ENCODE assay signal across 26 cellular contexts in the genomic region with DNA sequence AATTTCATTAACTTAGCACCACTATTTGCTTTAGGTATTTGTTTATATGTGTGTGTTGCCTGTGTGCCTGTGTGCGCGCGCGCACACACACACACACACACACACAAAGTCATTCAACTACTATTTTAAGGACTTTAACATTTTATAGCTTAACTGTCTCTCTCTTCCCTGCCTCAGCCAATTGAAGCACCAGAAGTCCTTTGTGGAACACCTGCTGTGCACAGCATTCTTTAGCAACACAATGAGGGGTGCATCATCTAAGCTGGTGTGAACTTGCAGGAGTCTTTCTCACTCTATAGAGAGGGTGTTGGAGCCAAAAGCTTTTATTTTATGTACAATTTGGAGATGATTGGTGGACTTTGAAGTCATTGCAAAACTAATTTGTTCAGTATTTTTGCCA. TPM values are rescaled to one million over a fixed set of nuclear protein-coding genes. Genes with fewer than 3 reads are reported as not detected.
DNase-seq lines count a peak whose midpoint lies in the region; ATAC-seq, FAIRE-seq and TF ChIP-seq lines count a peak whose summit lies in the region.
"Had no signal": no experiment of that assay in that cellular context is flagged by ENCODE, and none has a peak within 500 bp of the region (broad histone marks: within the 10 kb centered on the region; RNA-seq: fewer than 3 reads in every experiment).

No MANE protein-coding gene starts in this region.

- no peaks in the 10 kb centered on the region for H3K79me1 ChIP-seq in H1 (ENCODE audit: low read depth, low read length)

- H3K4me1 ChIP-seq in HUES48 (ENCODE audit: control insufficient read depth, insufficient read depth, low read length) (peaks cover 38% of the 10 kb centered on the region), H1 (replicated peaks in 1 of 4; ENCODE audit: control insufficient read depth in 3 of 4, insufficient read depth in 4 of 4, low read length in 3 of 4) (peaks cover 0 to 7% (median 6%) of the 10 kb centered on the region in 4 experiments; a peak in 4 of 7 replicates)
- H3K4me1 ChIP-seq: BLaER1 had no signal

- H3K23ac ChIP-seq in H1 (ENCODE audit: insufficient read length), result no peak overlapping the region

- no peak overlapping the region for H3K56ac ChIP-seq in H1 (replicated peaks; ENCODE audit: insufficient read length, low read depth, low read length)

- ATAC-seq in HG03565 (IDR thresholded peaks at IDR 0.05; ENCODE audit: unreplicated experiment), result no peak
- no peak for ATAC-seq in HG02840 (IDR thresholded peaks at IDR 0.05; ENCODE audit: low FRiP score, unreplicated experiment)
- ATAC-seq: GM12878, SK-N-SH treated with all-trans-retinoic acid at 6 μM for 48 hours had no signal

- no peak for TF ChIP-seq EP300 in H1 (IDR thresholded peaks at IDR 0.05; ENCODE audit: borderline replicate concordance in 1 of 2, low read depth in 2 of 2, low read length in 2 of 2)

- H3K36me3 ChIP-seq in HUES48 (ENCODE audit: control insufficient read depth, insufficient read depth, low read length), result no peaks in the 10 kb centered on the region
- no peaks in the 10 kb centered on the region for H3K36me3 ChIP-seq in H1 (ENCODE audit: control insufficient read depth in 2 of 4, insufficient read depth in 4 of 4, low read length in 3 of 4)
- H3K36me3 ChIP-seq: BLaER1 had no signal

- peak; percentile 77 for DNase-seq in ELF-1 (ENCODE audit: low read depth, low spot score)
- DNase-seq in H1 (ENCODE audit: low read depth in 1 of 2, low spot score in 2 of 2), result peak; percentile 54 to 58
- peak; percentile 81 for DNase-seq in iPS-NIHi11 (ENCODE audit: low spot score)
- no peak for DNase-seq in stimulated activated CD4-positive, alpha-beta T cell treated with anti-CD3 and anti-CD28 coated beads, Interleukin-1b, Interleukin-23, amount 100 ng/mL, for 48 hours
- no peak for DNase-seq in LoVo (ENCODE audit: low spot score)
- DNase-seq: Calu3; CD4-positive, alpha-beta memory T cell; GM23248; HFFc6; IMR-90; Kasumi-1; NCI-H1092 treated with DMSO at 0.1 percent for 48 hours; NCI-H146; NCI-H2029 treated with DMSO at 0.1 percent for 48 hours; NCI-H524; PC-9; SIG-M5 had no signal

- H2BK15ac ChIP-seq in H1 (ENCODE audit: low read length), result no peak overlapping the region

- H3K14ac ChIP-seq in H1 (ENCODE audit: insufficient read length), result no peak overlapping the region

- no peak overlapping the region for H4K8ac ChIP-seq in H1 (ENCODE audit: extremely low read depth, insufficient read depth, low read length)

- 4% methylated on average over 4 of the region's 4 CpGs; no CpG with 5 or more reads in 1 of the 2 experiments for WGBS in H1 (ENCODE audit: extremely low coverage in 1 of 2, insufficient coverage in 1 of 2, insufficient read length in 1 of 2, insufficient replicate concordance in 2 of 2, low coverage in 1 of 2, low lambda C conversion rate in 2 of 2, missing lambda C conversion rate in 1 of 2), 2 experiments

- H2BK12ac ChIP-seq in H1 (ENCODE audit: low read depth, low read length), result no peak overlapping the region

- no peaks in the 10 kb centered on the region for H4K20me1 ChIP-seq in H1 (replicated peaks in 1 of 2; ENCODE audit: control insufficient read depth in 1 of 2, insufficient read depth in 2 of 2, low read length in 2 of 2)
- H4K20me1 ChIP-seq: BLaER1 had no signal

- H4K91ac ChIP-seq in H1 (replicated peaks; ENCODE audit: insufficient read length, low read length), result no peak overlapping the region

- H4K5ac ChIP-seq in H1 (ENCODE audit: insufficient read length, low read depth, low read length), result no peak overlapping the region

- peak overlapping the region in 1 of 2 experiments; percentile 24; a peak in 1 of 4 replicates for H3K4me2 ChIP-seq in H1 (ENCODE audit: insufficient read depth in 1 of 2, low read depth in 2 of 2, low read length in 2 of 2)
- H3K4me2 ChIP-seq: BLaER1, PC-9 had no signal

- TF ChIP-seq POLR2A in H1 (IDR thresholded peaks at IDR 0.05; ENCODE audit: control extremely low read depth in 1 of 2, low read depth in 2 of 2, low read length in 2 of 2), result no peak

- H2BK120ac ChIP-seq in H1 (replicated peaks; ENCODE audit: low read depth, low read length), result no peak overlapping the region

- H3K4ac ChIP-seq in H1 (replicated peaks; ENCODE audit: insufficient read length, low read depth, low read length), result no peak overlapping the region

- no peaks in the 10 kb centered on the region for H3K9me3 ChIP-seq in HUES48 (ENCODE audit: control insufficient read depth, insufficient read depth, low read length)
- no peaks in the 10 kb centered on the region for H3K9me3 ChIP-seq in H1 (ENCODE audit: insufficient read depth in 2 of 2, low read depth in 1 of 2, low read length in 1 of 2)
- H3K9me3 ChIP-seq: BLaER1 had no signal

- H3K9ac ChIP-seq in HUES48 (ENCODE audit: low read depth, low read length) (no peak overlapping the region), H1 (replicated peaks in 1 of 4; ENCODE audit: extremely low read depth in 1 of 4, low read depth in 3 of 4, low read length in 3 of 4) (no peak overlapping the region)
- H3K9ac ChIP-seq: BLaER1, GM23248 had no signal

- no peak overlapping the region for H2AFZ ChIP-seq in H1 (ENCODE audit: low read length)
- H2AFZ ChIP-seq: GM23248, PC-9 had no signal

- H3K23me2 ChIP-seq in H1 (ENCODE audit: low read depth, low read length), result no peaks in the 10 kb centered on the region

- H2BK5ac ChIP-seq in H1 (ENCODE audit: low read depth, low read length), result no peak overlapping the region

- H3K18ac ChIP-seq in H1 (ENCODE audit: extremely low read depth, low read length), result no peak overlapping the region

- no peak overlapping the region for H2BK20ac ChIP-seq in H1 (ENCODE audit: low read length)

- peak; percentile 99 for FAIRE-seq in H1 (lab: Jason Lieb, UNC)
- FAIRE-seq: A204.1, GM12878 had no signal

- peak overlapping the region; percentile 46 for H3K27ac ChIP-seq in HUES48 (ENCODE audit: low read depth, low read length)
- H3K27ac ChIP-seq in H1 (ENCODE audit: low read depth, low read length), result no peak overlapping the region
- H3K27ac ChIP-seq: BLaER1, GM23248, PC-9, RWPE1 had no signal

- H3K79me2 ChIP-seq in H1 (ENCODE audit: control insufficient read depth in 1 of 2, insufficient read depth in 2 of 2, low read length in 2 of 2), result no peaks in the 10 kb centered on the region

- H3K27me3 ChIP-seq in HUES48 (ENCODE audit: control insufficient read depth, insufficient read depth, low read length), result no peaks in the 10 kb centered on the region
- H3K27me3 ChIP-seq in H1 (replicated peaks in 1 of 4; ENCODE audit: control insufficient read depth in 3 of 4, extremely low read depth in 1 of 4, insufficient read depth in 3 of 4, low read length in 3 of 4), result no peaks in the 10 kb centered on the region
- H3K27me3 ChIP-seq: BLaER1 had no signal

- POLR2A ChIA-PET in H1 (lab: Charles Lee; ENCODE audit: partially characterized antibody), result interaction anchor here (0.9 to 1.9 kb wide), 4 partner anchors 9 to 30 kb away, joined by 3 to 10 read pairs (median 4); a partner anchor contains a TSS

- H3K4me3 ChIP-seq in HUES48 (ENCODE audit: low read depth, low read length), result peak overlapping the region; percentile 10; the same call in 1 of the 2 replicates
- peak overlapping the region in 1 of 4 experiments; percentile 6; a peak in 1 of 8 replicates for H3K4me3 ChIP-seq in H1 (ENCODE audit: extremely low read depth in 1 of 4, insufficient read depth in 2 of 4, low read depth in 3 of 4, low read length in 4 of 4)
- H3K4me3 ChIP-seq: BLaER1, GM12878, GM23248, PC-9 had no signal

- no peak overlapping the region for H2AK5ac ChIP-seq in H1 (ENCODE audit: low read depth, low read length)

- no peak for TF ChIP-seq RAD21 in H1 (IDR thresholded peaks at IDR 0.05 in 1 of 2, conservative IDR thresholded peaks at IDR 0.05 in 1 of 2; ENCODE audit: low read depth in 2 of 2, low read length in 2 of 2)

- no peak for TF ChIP-seq CTCF in H1 (IDR thresholded peaks at IDR 0.05; ENCODE audit: control extremely low read depth in 1 of 3, insufficient read depth in 1 of 3, low read depth in 1 of 3, low read length in 3 of 3)

- CTCF ChIA-PET in H1 (lab: Charles Lee; ENCODE audit: partially characterized antibody), result interaction anchor here (0.8 to 1.4 kb wide), 6 partner anchors 9 to 383 kb away, joined by 3 read pairs; no protein-coding TSS in a partner anchor

TF ChIP-seq in H1, 55 proteins besides CTCF, POLR2A, EP300 and RAD21 (continues in another document):
- TF ChIP-seq SP1 (IDR thresholded peaks at IDR 0.05; ENCODE audit: low read depth, low read length) (0 out of 2 replicates have a peak, but pooled peaks have one; percentile 33), NANOG (IDR thresholded peaks at IDR 0.05; ENCODE audit: insufficient read depth, low read depth, low read length, poor library complexity, severe bottlenecking) (peak; percentile 24)

RNA-seq across cellular contexts. Expression of a gene that starts 31.3 kb away (rescaled TPM):
- 11.7 and 13.7 TPM in 2 replicates for total RNA-seq in H1 (2021; fragmentation: NEBNext Ultra II Directional; extraction: Animal tissue kit (Norgen Biotek cat#: 25700))
- 1.9 and 2.0 TPM in 2 replicates for polyA plus RNA-seq in H1 (2011; rRNA removed)
- polyA plus RNA-seq in H1 (2011; cell fraction: cytosol; rRNA removed), result 2.1 TPM
- 4.0 TPM for polyA plus RNA-seq in H1 (2011; cell fraction: nucleus; rRNA removed)
- polyA plus RNA-seq in H1 (2012, experiment 1 of 2), result 3.0 to 5.6 TPM (median 3.6 TPM) in 4 replicates
- 0.29 TPM for polyA plus RNA-seq in H1 (2012, experiment 2 of 2)
- 13.6 TPM for polyA plus RNA-seq in H1 (2013, experiment 1 of 2)
- polyA plus RNA-seq in H1 (2013, experiment 2 of 2), result 11.7 TPM
- 7.2 and 7.4 TPM in 2 replicates for polyA minus RNA-seq in H1 (2011; rRNA and poly(A)+ RNA removed)
- polyA minus RNA-seq in H1 (2011; cell fraction: cytosol; rRNA and poly(A)+ RNA removed), result 4.4 TPM
- 13.5 TPM for polyA minus RNA-seq in H1 (2011; cell fraction: nucleus; rRNA and poly(A)+ RNA removed)
- total RNA-seq: CD4-positive, alpha-beta memory T cell; HT-29 had no signal
- polyA plus RNA-seq: CD4-positive, alpha-beta memory T cell had no signal

Comparison
In these comparisons a context has a peak if more than half of its experiments do, and no peak if none do; other contexts are left out.
1. DNase-seq: peak in ELF-1 (single experiment), H1 (2 of 2) and iPS-NIHi11 (single experiment); none in stimulated activated CD4-positive, alpha-beta T cell treated with anti-CD3 and anti-CD28 coated beads, Interleukin-1b, Interleukin-23, amount 100 ng/mL, for 48 hours (single experiment) and LoVo (single experiment).